32 cellular contexts compared by ENCODE assay signal in the genomic region with DNA sequence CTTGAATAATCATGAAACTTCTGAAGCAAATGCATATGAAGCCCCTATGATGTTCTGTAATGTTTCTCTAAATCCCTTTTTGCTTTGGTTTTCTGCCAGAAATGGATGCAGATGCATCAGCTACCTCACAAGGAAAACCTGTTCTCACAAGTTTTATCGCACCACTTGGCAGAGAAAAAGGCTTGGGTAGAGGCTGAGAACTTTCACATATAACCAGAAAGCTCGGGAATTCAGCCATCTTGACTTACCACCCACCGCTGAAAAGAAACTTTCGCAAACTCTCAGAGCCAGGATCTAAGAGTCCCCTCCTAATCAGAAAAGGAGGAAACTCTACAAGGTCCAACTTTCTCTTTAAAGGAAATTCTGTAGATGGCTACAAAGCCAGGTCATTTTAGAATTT. TPM values are rescaled to one million over a fixed set of nuclear protein-coding genes. Genes with fewer than 3 reads are reported as not detected.
DNase-seq lines count a peak whose midpoint lies in the region; ATAC-seq, FAIRE-seq and TF ChIP-seq lines count a peak whose summit lies in the region.
"Had no signal": no experiment of that assay in that cellular context is flagged by ENCODE, and none has a peak within 500 bp of the region (broad histone marks: within the 10 kb centered on the region; RNA-seq: fewer than 3 reads in every experiment).

No MANE protein-coding gene starts in this region.

- TF ChIP-seq RAD21 in GM12878 (IDR thresholded peaks at IDR 0.05; ENCODE audit: insufficient read depth, low read depth, low read length), result no peak

- H3K9me2 ChIP-seq in GM23248 (ENCODE audit: insufficient read depth), result no peaks in the 10 kb centered on the region

- H3K27me3 ChIP-seq in GM23248 (replicated peaks; ENCODE audit: insufficient read depth) (no peaks in the 10 kb centered on the region), GM12878 (replicated peaks in 1 of 2; ENCODE audit: control insufficient read depth in 2 of 2, insufficient read depth in 2 of 2, low read length in 1 of 2) (no peaks in the 10 kb centered on the region), foreskin keratinocyte (no peaks in the 10 kb centered on the region), prostate gland (replicated peaks; ENCODE audit: insufficient read depth) (no peaks in the 10 kb centered on the region), MG63 (no peaks in the 10 kb centered on the region)
- H3K27me3 ChIP-seq: gastrocnemius medialis, right lobe of liver, SJSA1, stomach, tibial artery had no signal

- H3K4me2 ChIP-seq in GM23248 (ENCODE audit: unreplicated experiment), result peak overlapping the region; percentile 36
- no peak overlapping the region for H3K4me2 ChIP-seq in GM12878 (ENCODE audit: control insufficient read depth, insufficient read depth)

- SMC1A ChIA-PET in GM12878 (lab: Charles Lee; ENCODE audit: uncharacterized antibody, unreplicated experiment), result interaction anchor here (0.7 to 4.7 kb wide), 12 partner anchors 9 to 305 kb away, joined by 3 to 33 read pairs (median 4); no protein-coding TSS in a partner anchor

- no peak overlapping the region for H3K4me3 Mint-ChIP-seq in WTC11
- H3K4me3 Mint-ChIP-seq: activated naive CD8-positive, alpha-beta T cell treated with anti-CD3 and anti-CD28 coated beads, Interleukin-2, amount 10 ng/mL, durations not matched to agents 7 days and 5 days; CD8-positive, alpha-beta memory T cell; dendritic cell treated with granulocyte-macrophage colony-stimulating factor and Interleukin-4, amounts not matched to agents 40 ng/mL and 50 ng/mL, for 4 days; endodermal cell; memory B cell; T-helper 1 cell treated with Interleukin-12 subunit alpha and Interleukin-12 subunit beta and Interleukin-4 antibody, amounts not matched to agents 30 μg/mL and 1 μg/mL, for 36 hours had no signal

- no peak for FAIRE-seq in GM12878 (lab: Jason Lieb, UNC)
- FAIRE-seq: GM18507, H54, HepG2 had no signal

- no peak for TF ChIP-seq EP300 in GM12878 (IDR thresholded peaks at IDR 0.05; ENCODE audit: borderline replicate concordance in 1 of 2, control insufficient read depth in 1 of 2, low read depth in 2 of 2, low read length in 2 of 2)

- intact Hi-C loops in GM12878 (cut with micrococcal nuclease; ENCODE audit: unreplicated experiment), result no loop called here
- intact Hi-C loops in prostate gland (cut with DNase I), result no loop called here

- ATAC-seq in GM12878, result no peak
- peak; percentile 35 for ATAC-seq in foreskin keratinocyte
- ATAC-seq in HG02852 (IDR thresholded peaks at IDR 0.05; ENCODE audit: unreplicated experiment), result no peak
- no peak for ATAC-seq in WTC11
- ATAC-seq: gastrocnemius medialis, HepG2, right lobe of liver had no signal

- H3K9me3 ChIP-seq in GM23248 (ENCODE audit: low read depth), result no peaks in the 10 kb centered on the region
- no peaks in the 10 kb centered on the region; the same call in 1 of the 3 replicates for H3K9me3 ChIP-seq in GM12878 (replicated peaks; ENCODE audit: control insufficient read depth, insufficient read depth, low read length)
- no peaks in the 10 kb centered on the region for H3K9me3 ChIP-seq in prostate gland
- H3K9me3 ChIP-seq in MG63, result no peaks in the 10 kb centered on the region
- H3K9me3 ChIP-seq: gastrocnemius medialis, right lobe of liver, SJSA1, stomach, tibial artery had no signal

- CTCF ChIA-PET in GM12878 (lab: Yijun Ruan, JAX) (interaction anchor here (0.5 to 2.8 kb wide), 7 partner anchors 10 to 434 kb away, joined by 3 to 11 read pairs (median 4); no protein-coding TSS in a partner anchor), WTC11 (lab: Charles Lee) (no interaction called here)

- H3K4me1 Mint-ChIP-seq in WTC11, result peaks cover 8% of the 10 kb centered on the region; the same call in 1 of the 2 replicates
- H3K4me1 Mint-ChIP-seq: activated naive CD8-positive, alpha-beta T cell treated with anti-CD3 and anti-CD28 coated beads, Interleukin-2, amount 10 ng/mL, durations not matched to agents 7 days and 5 days; CD8-positive, alpha-beta memory T cell; memory B cell had no signal

- in situ Hi-C loops in GM23248 (cut with MboI) (no loop called here), GM12878 (cut with MboI) (no loop called here)

- WGBS in GM23248 (ENCODE audit: low coverage in 1 of 2, low lambda C conversion rate in 2 of 2, missing lambda C conversion rate in 2 of 2), 2 experiments, result 96 to 97% methylated on average over 4 of the region's 4 CpGs
- WGBS in GM12878 (ENCODE audit: insufficient coverage, insufficient replicate concordance, low lambda C conversion rate, missing lambda C conversion rate), result 86% methylated on average over 4 of the region's 4 CpGs
- 52% methylated on average over 4 of the region's 4 CpGs for WGBS in prostate gland

- H2AFZ ChIP-seq in GM23248 (peak overlapping the region; percentile 47), GM12878 (ENCODE audit: control insufficient read depth, low read depth, low read length) (no peak overlapping the region; the same call in 1 of the 2 replicates)

- H3K79me2 ChIP-seq in GM23248 (ENCODE audit: insufficient read depth) (no peaks in the 10 kb centered on the region), GM12878 (ENCODE audit: control insufficient read depth, insufficient read depth, low read length) (no peaks in the 10 kb centered on the region)

- no peak overlapping the region for H3K27ac Mint-ChIP-seq in WTC11
- H3K27ac Mint-ChIP-seq: activated naive CD8-positive, alpha-beta T cell treated with anti-CD3 and anti-CD28 coated beads, Interleukin-2, amount 10 ng/mL, durations not matched to agents 7 days and 5 days; endodermal cell; memory B cell; progenitor cell of endocrine pancreas; T-helper 1 cell treated with Interleukin-12 subunit alpha and Interleukin-12 subunit beta and Interleukin-4 antibody, amounts not matched to agents 30 μg/mL and 1 μg/mL, for 36 hours had no signal

- RAD21 ChIA-PET in GM12878 (lab: Charles Lee; ENCODE audit: unreplicated experiment), result interaction anchor here (1.2 to 3.9 kb wide), 7 partner anchors 9 to 159 kb away, joined by 3 to 19 read pairs (median 6); no protein-coding TSS in a partner anchor

- DNase-seq in GM23248, result no peak
- no peak for DNase-seq in GM12878 (ENCODE audit: low read depth, low spot score)
- DNase-seq in foreskin keratinocyte, result peak; percentile 49 to 70
- DNase-seq in prostate gland (ENCODE audit: low spot score), result peak; percentile 23
- DNase-seq in MG63, result no peak
- DNase-seq in NCI-H187 treated with DMSO at 0.1 percent for 48 hours (lab: John Stamatoyannopoulos, UW), result no peak
- DNase-seq in WTC11 (ENCODE audit: low spot score), result no peak
- DNase-seq: activated CD4-positive, alpha-beta T cell treated with anti-CD3 and anti-CD28 coated beads, Interleukin-2, amount 50 U/mL, for 4 hours; activated CD4-positive, CD25-positive, alpha-beta regulatory T cell; activated gamma-delta T cell treated with Interleukin-2 at 50 U/mL for 16 hours; activated naive CD8-positive, alpha-beta T cell treated with anti-CD3 and anti-CD28 coated beads, Interleukin-2, amount 10 ng/mL, durations not matched to agents 7 days and 5 days; activated T-cell treated with anti-CD3 and anti-CD28 coated beads, Interleukin-2, amount 50 U/mL, for 48 hours; aorta; CD8-positive, alpha-beta memory T cell; central memory CD4-positive, alpha-beta T cell; endodermal cell; gastrocnemius medialis; NCI-H146; right lobe of liver; RPMI8226; stimulated activated CD4-positive, alpha-beta T cell treated with anti-CD3 and anti-CD28 coated beads, Interleukin-4, amount 100 ng/mL, for 1 hour; stomach; tibial artery had no signal

- no peak overlapping the region for H3K9ac ChIP-seq in GM23248
- H3K9ac ChIP-seq in GM12878 (ENCODE audit: control insufficient read depth, insufficient read depth, low read length), result no peak overlapping the region

- POLR2A ChIA-PET in GM12878 (lab: Charles Lee) (interaction anchor here (0.7 to 1.5 kb wide), 7 partner anchors 9 to 29 kb away, joined by 3 to 7 read pairs (median 4); no protein-coding TSS in a partner anchor), WTC11 (lab: Charles Lee) (no interaction called here)

- BruUV-seq in GM12878 (replicated peaks; lab: Mats Ljungman, UMichigan), result no TSS peak

- peak overlapping the region; percentile 70 for H3K27ac ChIP-seq in GM23248
- H3K27ac ChIP-seq in GM12878 (ENCODE audit: control insufficient read depth, insufficient read depth), result no peak overlapping the region; the same call in 1 of the 2 replicates
- peak overlapping the region; percentile 89 for H3K27ac ChIP-seq in foreskin keratinocyte
- no peak overlapping the region for H3K27ac ChIP-seq in prostate gland
- H3K27ac ChIP-seq: gastrocnemius medialis, right lobe of liver, SJSA1, stomach had no signal

- no peak for TF ChIP-seq POLR2A in GM12878 (IDR thresholded peaks at IDR 0.05; ENCODE audit: low read depth, low read length)
- no peak for TF ChIP-seq POLR2A in prostate gland (IDR thresholded peaks at IDR 0.05)

- peaks cover 4% of the 10 kb centered on the region; the same call in 1 of the 2 replicates for H3K36me3 Mint-ChIP-seq in WTC11
- H3K36me3 Mint-ChIP-seq: activated naive CD8-positive, alpha-beta T cell treated with anti-CD3 and anti-CD28 coated beads, Interleukin-2, amount 10 ng/mL, durations not matched to agents 7 days and 5 days; CD8-positive, alpha-beta memory T cell; memory B cell had no signal

- H3K27me3 Mint-ChIP-seq in WTC11 (ENCODE audit: low read depth), result no peaks in the 10 kb centered on the region; the same call in none of the 2 replicates
- H3K27me3 Mint-ChIP-seq: activated naive CD8-positive, alpha-beta T cell treated with anti-CD3 and anti-CD28 coated beads, Interleukin-2, amount 10 ng/mL, durations not matched to agents 7 days and 5 days; dendritic cell treated with granulocyte-macrophage colony-stimulating factor and Interleukin-4, amounts not matched to agents 40 ng/mL and 50 ng/mL, for 4 days; memory B cell; progenitor cell of endocrine pancreas had no signal

- TF ChIP-seq CTCF in GM12878 (IDR thresholded peaks at IDR 0.05 in 2 of 3, conservative IDR thresholded peaks at IDR 0.05 in 1 of 3; ENCODE audit: control insufficient read depth in 2 of 3, extremely low read depth in 1 of 3, insufficient read depth in 1 of 3, low read depth in 3 of 3, low read length in 3 of 3) (no peak), foreskin keratinocyte (conservative IDR thresholded peaks at IDR 0.05) (no peak), prostate gland (IDR thresholded peaks at IDR 0.05) (no peak), WTC11 (IDR thresholded peaks at IDR 0.05) (no peak)

- H3K4me1 ChIP-seq in GM23248 (ENCODE audit: insufficient read depth) (peaks cover 27% of the 10 kb centered on the region), GM12878 (ENCODE audit: control insufficient read depth, insufficient read depth, low read length) (peaks cover 15% of the 10 kb centered on the region; the same call in 1 of the 2 replicates), foreskin keratinocyte (peaks cover 6% of the 10 kb centered on the region), prostate gland (replicated peaks) (no peaks in the 10 kb centered on the region)
- H3K4me1 ChIP-seq: gastrocnemius medialis had no signal

- H3K4me3 ChIP-seq in GM23248 (no peak overlapping the region), GM12878 (no peak overlapping the region), prostate gland (no peak overlapping the region), MG63 (no peak overlapping the region)
- H3K4me3 ChIP-seq: gastrocnemius medialis, right lobe of liver, SJSA1, stomach, tibial artery had no signal

- peaks cover 5% of the 10 kb centered on the region; the same call in 1 of the 2 replicates for H3F3A ChIP-seq in GM23248 (ENCODE audit: insufficient read depth)

- peaks cover 12% of the 10 kb centered on the region for H3K9me3 Mint-ChIP-seq in WTC11
- H3K9me3 Mint-ChIP-seq: endodermal cell had no signal

- H3K36me3 ChIP-seq in GM23248 (ENCODE audit: low read depth) (no peaks in the 10 kb centered on the region), GM12878 (ENCODE audit: control insufficient read depth in 2 of 2, insufficient read depth in 2 of 2, low read length in 1 of 2) (no peaks in the 10 kb centered on the region), prostate gland (no peaks in the 10 kb centered on the region), MG63 (no peaks in the 10 kb centered on the region)
- H3K36me3 ChIP-seq: gastrocnemius medialis, right lobe of liver, SJSA1, stomach, tibial artery had no signal

- H4K20me1 ChIP-seq in GM23248 (ENCODE audit: insufficient read depth), result no peaks in the 10 kb centered on the region
- no peaks in the 10 kb centered on the region for H4K20me1 ChIP-seq in GM12878 (ENCODE audit: control insufficient read depth, insufficient read depth)

RNA-seq across cellular contexts. Expression of gene ADTRP, which starts 36.2 kb away (rescaled TPM):
- 0.63 and 1.3 TPM in 2 replicates for total RNA-seq in GM23248 (2014; rRNA removed; shearing (Covaris generic))
- polyA plus RNA-seq in GM23248 (2016; fragmentation: Nextera tagmentation; extraction: Ambion mirVana), result 2.6 and 3.4 TPM in 2 replicates
- total RNA-seq in GM12878 (2013; cell fraction: nucleolus; rRNA removed), result 1.6 and 2.0 TPM in 2 replicates
- total RNA-seq in GM12878 (2014; rRNA removed), result 1.4 and 2.2 TPM in 2 replicates
- 2.1 and 2.5 TPM in 2 replicates for total RNA-seq in GM12878 (2014; rRNA removed; fragmentation: Illumina TruSeq; extraction: Trizol)
- total RNA-seq in GM12878 (2021), result 1.7 and 2.5 TPM in 2 replicates
- 1.7 TPM for polyA plus RNA-seq in GM12878 (2011; ENCODE audit: low read depth)
- polyA plus RNA-seq in GM12878 (2011; rRNA removed), result 0.10 and 0.14 TPM in 2 replicates
- polyA plus RNA-seq in GM12878 (2011; cell fraction: cytosol; rRNA removed), result not detected in 2 replicates
- 0.47 and 0.52 TPM in 2 replicates for polyA plus RNA-seq in GM12878 (2011; cell fraction: nucleus; rRNA removed)
- 2.5 and 3.2 TPM in 2 replicates for polyA plus RNA-seq in GM12878 (2012)
- 1.7 and 2.1 TPM in 2 replicates for polyA plus RNA-seq in GM12878 (2014; fragmentation: Illumina TruSeq; extraction: Trizol)
- polyA plus RNA-seq in GM12878 (2014; fragmentation: Nextera tagmentation; extraction: Ambion mirVana), result 1 to 10 TPM; 2.5 to 2.6 TPM
- polyA plus RNA-seq in GM12878 (2014; rRNA removed), result 1.3 and 2.2 TPM in 2 replicates
- polyA plus RNA-seq in GM12878 (2016; fragmentation: Nextera tagmentation; extraction: Ambion mirVana), result under 1 TPM; 0.72 to 0.84 TPM
- 0.10 TPM in 1 of 2 replicates, not detected in the other for polyA minus RNA-seq in GM12878 (2011; rRNA and poly(A)+ RNA removed)
- polyA minus RNA-seq in GM12878 (2011; cell fraction: cytosol; rRNA and poly(A)+ RNA removed), result not detected in 2 replicates
- polyA minus RNA-seq in GM12878 (2011; cell fraction: nucleus; rRNA and poly(A)+ RNA removed), result 0.12 and 0.29 TPM in 2 replicates
- 3.1 and 5.5 TPM in 2 replicates for total RNA-seq in foreskin keratinocyte
- polyA plus RNA-seq in foreskin keratinocyte, result 3.0 and 4.3 TPM in 2 replicates
- total RNA-seq in prostate gland, result 1 to 10 TPM in 1 of 2 donors, under 1 TPM in 1; 0.74 to 1.0 TPM
- 1.5 and 2.1 TPM in 2 replicates for total RNA-seq in MG63 (2014; rRNA removed; shearing (Covaris generic); ENCODE audit: low replicate concordance)
- 0.44 to 0.98 TPM (median 0.50 TPM) in 3 replicates for total RNA-seq in WTC11 (2021)
- total RNA-seq: HepG2, progenitor cell of endocrine pancreas had no signal
- polyA plus RNA-seq: CD8-positive, alpha-beta memory T cell; HepG2 had no signal

Comparison
In these comparisons a context has a peak if more than half of its experiments do, and no peak if none do; other contexts are left out.
1. DNase-seq: peak in foreskin keratinocyte (2 of 2) and prostate gland (single experiment); none in GM23248 (single experiment), GM12878 (single experiment), MG63 (single experiment), NCI-H187 treated with DMSO at 0.1 percent for 48 hours (single experiment) and WTC11 (single experiment).
2. H3K27ac ChIP-seq: peak in GM23248 (single experiment) and foreskin keratinocyte (single experiment); none in GM12878 (single experiment) and prostate gland (0 of 2).